Comparison of ENCODE assay signal across 1 cellular context in the genomic region with DNA sequence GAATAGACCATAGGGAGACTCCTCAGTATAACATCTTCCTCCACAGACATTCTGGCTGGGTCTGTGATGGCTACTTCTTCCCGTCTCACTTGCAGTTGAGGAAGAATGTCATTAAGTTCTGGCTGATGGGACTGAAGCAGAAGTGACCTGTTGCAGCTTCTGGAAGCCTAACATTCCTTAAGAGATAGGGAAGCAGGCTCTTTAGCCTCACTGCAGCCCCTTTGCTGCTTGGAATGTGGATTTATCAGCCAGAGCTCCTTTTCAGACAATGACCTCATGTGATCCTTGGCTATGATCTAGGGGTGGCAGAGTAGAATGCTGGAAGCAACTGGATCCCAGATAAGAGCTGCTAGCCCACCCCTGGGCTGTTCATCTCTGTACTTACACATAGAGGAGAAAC.
TF ChIP-seq lines count a peak whose summit lies in the region.

No MANE protein-coding gene starts in this region.

TF ChIP-seq in K562, 482 proteins besides CTCF, POLR2A, EP300 and RAD21 (continued from another document):
- TF ChIP-seq, protein P1, sequence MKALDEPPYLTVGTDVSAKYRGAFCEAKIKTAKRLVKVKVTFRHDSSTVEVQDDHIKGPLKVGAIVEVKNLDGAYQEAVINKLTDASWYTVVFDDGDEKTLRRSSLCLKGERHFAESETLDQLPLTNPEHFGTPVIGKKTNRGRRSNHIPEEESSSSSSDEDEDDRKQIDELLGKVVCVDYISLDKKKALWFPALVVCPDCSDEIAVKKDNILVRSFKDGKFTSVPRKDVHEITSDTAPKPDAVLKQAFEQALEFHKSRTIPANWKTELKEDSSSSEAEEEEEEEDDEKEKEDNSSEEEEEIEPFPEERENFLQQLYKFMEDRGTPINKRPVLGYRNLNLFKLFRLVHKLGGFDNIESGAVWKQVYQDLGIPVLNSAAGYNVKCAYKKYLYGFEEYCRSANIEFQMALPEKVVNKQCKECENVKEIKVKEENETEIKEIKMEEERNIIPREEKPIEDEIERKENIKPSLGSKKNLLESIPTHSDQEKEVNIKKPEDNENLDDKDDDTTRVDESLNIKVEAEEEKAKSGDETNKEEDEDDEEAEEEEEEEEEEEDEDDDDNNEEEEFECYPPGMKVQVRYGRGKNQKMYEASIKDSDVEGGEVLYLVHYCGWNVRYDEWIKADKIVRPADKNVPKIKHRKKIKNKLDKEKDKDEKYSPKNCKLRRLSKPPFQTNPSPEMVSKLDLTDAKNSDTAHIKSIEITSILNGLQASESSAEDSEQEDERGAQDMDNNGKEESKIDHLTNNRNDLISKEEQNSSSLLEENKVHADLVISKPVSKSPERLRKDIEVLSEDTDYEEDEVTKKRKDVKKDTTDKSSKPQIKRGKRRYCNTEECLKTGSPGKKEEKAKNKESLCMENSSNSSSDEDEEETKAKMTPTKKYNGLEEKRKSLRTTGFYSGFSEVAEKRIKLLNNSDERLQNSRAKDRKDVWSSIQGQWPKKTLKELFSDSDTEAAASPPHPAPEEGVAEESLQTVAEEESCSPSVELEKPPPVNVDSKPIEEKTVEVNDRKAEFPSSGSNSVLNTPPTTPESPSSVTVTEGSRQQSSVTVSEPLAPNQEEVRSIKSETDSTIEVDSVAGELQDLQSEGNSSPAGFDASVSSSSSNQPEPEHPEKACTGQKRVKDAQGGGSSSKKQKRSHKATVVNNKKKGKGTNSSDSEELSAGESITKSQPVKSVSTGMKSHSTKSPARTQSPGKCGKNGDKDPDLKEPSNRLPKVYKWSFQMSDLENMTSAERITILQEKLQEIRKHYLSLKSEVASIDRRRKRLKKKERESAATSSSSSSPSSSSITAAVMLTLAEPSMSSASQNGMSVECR (CRISPR knock-in tag; IDR thresholded peaks at IDR 0.05): no peak
- TF ChIP-seq ZNF253 (CRISPR knock-in tag; conservative IDR thresholded peaks at IDR 0.05): no peak
